In genomic region chr11:65912840-65913239, GRCh38 we compare ENCODE assay signal across 14 cellular contexts. TPM values are rescaled to one million over a fixed set of nuclear protein-coding genes. Genes with fewer than 3 reads are reported as not detected.
DNase-seq lines count a peak whose midpoint lies in the region; ATAC-seq and TF ChIP-seq lines count a peak whose summit lies in the region.
"Had no signal": no experiment of that assay in that cellular context is flagged by ENCODE, and none has a peak within 500 bp of the region (broad histone marks: within the 10 kb centered on the region; RNA-seq: fewer than 3 reads in every experiment).

No MANE protein-coding gene starts in this region.

- H3K36me3 ChIP-seq in brain microvascular endothelial cell (replicated peaks) (no peaks in the 10 kb centered on the region), left lung (peaks cover 0 to 6% of the 10 kb centered on the region in 2 donors)
- H3K36me3 ChIP-seq: neural progenitor cell had no signal

- peak; percentile 11 for ATAC-seq in left lung
- no peak for ATAC-seq in GM19035 (IDR thresholded peaks at IDR 0.05; ENCODE audit: unreplicated experiment)
- ATAC-seq in HG03159 (IDR thresholded peaks at IDR 0.05; ENCODE audit: unreplicated experiment): no peak

- intact Hi-C loops in left lung (cut with DNase I): no loop called here

- H3K9me3 ChIP-seq in AG04450 (ENCODE audit: control insufficient read depth, insufficient read depth, low read length) (peaks cover 4% of the 10 kb centered on the region; the same call in 1 of the 2 replicates), left lung (no peaks in the 10 kb centered on the region)
- H3K9me3 ChIP-seq: esophagus muscularis mucosa had no signal

- peaks cover 40 to 56% of the 10 kb centered on the region in 2 donors for H3K4me1 ChIP-seq in left lung

- H3K27me3 ChIP-seq in AG04450 (ENCODE audit: control insufficient read depth, insufficient read depth, low read length): no peaks in the 10 kb centered on the region
- H3K27me3 ChIP-seq in brain microvascular endothelial cell (replicated peaks): no peaks in the 10 kb centered on the region
- peaks cover 0 to 9% of the 10 kb centered on the region in 2 donors for H3K27me3 ChIP-seq in left lung
- H3K27me3 ChIP-seq: esophagus muscularis mucosa had no signal

- DNase-seq in AG04450 (ENCODE audit: low read depth, low spot score) (no peak), HT1080 (ENCODE audit: low read depth) (peak; percentile 81), brain microvascular endothelial cell (peak; percentile 59), left lung (no peak), T-helper 9 cell (no peak)
- DNase-seq in activated CD4-positive, alpha-beta T cell treated with anti-CD3 and anti-CD28 coated beads, Interleukin-2, amount 50 U/mL, for 1 hour: no peak
- DNase-seq: activated CD8-positive, alpha-beta memory T cell treated with anti-CD3 and anti-CD28 coated beads for 24 hours; CD4-positive, CD25-positive, alpha-beta regulatory T cell; stimulated activated naive CD4-positive, alpha-beta T cell treated with Interleukin-2 at 50 U/mL for 16 hours; T-helper 1 cell had no signal

- CTCF ChIA-PET in AG04450 (lab: Charles Lee): interaction anchor here (0.6 to 2.4 kb wide), 4 partner anchors 11 to 53 kb away, joined by 3 to 10 read pairs (median 4); partner anchors contain the start of genes FIBP and MUS81

- in situ Hi-C loops in brain microvascular endothelial cell (cut with HindIII; ENCODE audit: low pct_ligation_motif_present, low sequenced_read_pairs): no loop called here

- H3K4me3 ChIP-seq in AG04450 (ENCODE audit: low read depth, low read length): no peak overlapping the region
- no peak overlapping the region for H3K4me3 ChIP-seq in brain microvascular endothelial cell (ENCODE audit: low read depth, low read length)
- H3K4me3 ChIP-seq in left lung: no peak overlapping the region
- H3K4me3 ChIP-seq: esophagus muscularis mucosa, neural progenitor cell had no signal

- no peak for TF ChIP-seq CTCF in AG04450 (IDR thresholded peaks at IDR 0.05; ENCODE audit: low read depth, low read length)
- TF ChIP-seq CTCF in brain microvascular endothelial cell (IDR thresholded peaks at IDR 0.05; ENCODE audit: low read depth, low read length, missing control alignments): no peak
- no peak for TF ChIP-seq CTCF in left lung (IDR thresholded peaks at IDR 0.05)

- POLR2A ChIA-PET in AG04450 (lab: Yijun Ruan, JAX): interaction anchor here (1.1 to 5.8 kb wide), 4 partner anchors 11 to 55 kb away, joined by 3 to 98 read pairs (median 8); partner anchors contain the start of genes CCDC85B, CFL1, FIBP and FOSL1

- peak overlapping the region; percentile 91 for H3K27ac ChIP-seq in AG04450 (ENCODE audit: low read depth, low read length)
- peak overlapping the region; percentile 57 for H3K27ac ChIP-seq in brain microvascular endothelial cell
- H3K27ac ChIP-seq in left lung: no peak overlapping the region
- H3K27ac ChIP-seq: neural progenitor cell had no signal

RNA-seq across cellular contexts. Expression of gene C11orf68, which starts 6.0 kb away (rescaled TPM):
- polyA plus RNA-seq in AG04450 (2011; rRNA removed): 32.9 and 52.2 TPM in 2 replicates
- 34.1 and 50.1 TPM in 2 replicates for polyA minus RNA-seq in AG04450 (2011; rRNA and poly(A)+ RNA removed)
- 44.0 and 64.7 TPM in 2 replicates for total RNA-seq in HT1080 (2014; rRNA removed; shearing (Covaris generic))
- polyA plus RNA-seq in HT1080 (2015; cell fraction: cytosol; rRNA removed): 81.2 and 103 TPM in 2 replicates
- polyA plus RNA-seq in HT1080 (2015; cell fraction: nucleus; rRNA removed): 52.2 and 66.5 TPM in 2 replicates
- 10 to 100 TPM; 29.6 to 35.0 TPM for total RNA-seq in left lung

RNA-seq across cellular contexts. Expression of gene DRAP1, which starts 6.4 kb away (rescaled TPM):
- polyA plus RNA-seq in AG04450 (2011; rRNA removed): 96.9 and 130 TPM in 2 replicates
- 34.5 and 39.0 TPM in 2 replicates for polyA minus RNA-seq in AG04450 (2011; rRNA and poly(A)+ RNA removed)
- 355 and 356 TPM in 2 replicates for total RNA-seq in HT1080 (2014; rRNA removed; shearing (Covaris generic))
- 241 and 261 TPM in 2 replicates for polyA plus RNA-seq in HT1080 (2015; cell fraction: cytosol; rRNA removed)
- polyA plus RNA-seq in HT1080 (2015; cell fraction: nucleus; rRNA removed): 209 and 260 TPM in 2 replicates
- total RNA-seq in left lung: 10 to 100 TPM; 61.0 to 64.5 TPM

RNA-seq across cellular contexts. Expression of gene FOSL1, which starts 12.7 kb away (rescaled TPM):
- polyA plus RNA-seq in AG04450 (2011; rRNA removed): 7.9 and 16.1 TPM in 2 replicates
- 12.5 and 17.6 TPM in 2 replicates for polyA minus RNA-seq in AG04450 (2011; rRNA and poly(A)+ RNA removed)
- 236 and 374 TPM in 2 replicates for total RNA-seq in HT1080 (2014; rRNA removed; shearing (Covaris generic))
- 579 and 580 TPM in 2 replicates for polyA plus RNA-seq in HT1080 (2015; cell fraction: cytosol; rRNA removed)
- 258 and 269 TPM in 2 replicates for polyA plus RNA-seq in HT1080 (2015; cell fraction: nucleus; rRNA removed)
- 10 to 100 TPM in 1 of 2 donors, 1 to 10 TPM in 1; 3.4 to 16.3 TPM for total RNA-seq in left lung
- polyA plus RNA-seq: CD4-positive, CD25-positive, alpha-beta regulatory T cell had no signal

RNA-seq across cellular contexts. Expression of gene CCDC85B, which starts 22.4 kb away (rescaled TPM):
- 13.1 and 20.2 TPM in 2 replicates for polyA plus RNA-seq in AG04450 (2011; rRNA removed)
- polyA minus RNA-seq in AG04450 (2011; rRNA and poly(A)+ RNA removed): 2.3 and 2.8 TPM in 2 replicates
- 135 and 146 TPM in 2 replicates for total RNA-seq in HT1080 (2014; rRNA removed; shearing (Covaris generic))
- 153 and 193 TPM in 2 replicates for polyA plus RNA-seq in HT1080 (2015; cell fraction: cytosol; rRNA removed)
- 65.8 and 67.2 TPM in 2 replicates for polyA plus RNA-seq in HT1080 (2015; cell fraction: nucleus; rRNA removed)
- 10 to 100 TPM; 23.3 to 32.0 TPM for total RNA-seq in left lung

RNA-seq across cellular contexts. Expression of gene FIBP, which starts 24.6 kb away (rescaled TPM):
- 126 and 160 TPM in 2 replicates for polyA plus RNA-seq in AG04450 (2011; rRNA removed)
- polyA minus RNA-seq in AG04450 (2011; rRNA and poly(A)+ RNA removed): 116 and 143 TPM in 2 replicates
- total RNA-seq in HT1080 (2014; rRNA removed; shearing (Covaris generic)): 187 and 232 TPM in 2 replicates
- 137 and 138 TPM in 2 replicates for polyA plus RNA-seq in HT1080 (2015; cell fraction: cytosol; rRNA removed)
- polyA plus RNA-seq in HT1080 (2015; cell fraction: nucleus; rRNA removed): 85.4 and 98.4 TPM in 2 replicates
- 10 to 100 TPM; 56.5 to 69.6 TPM for total RNA-seq in left lung

Comparison
In these comparisons a context has a peak if more than half of its experiments do, and no peak if none do; other contexts are left out.
1. DNase-seq: peak in HT1080 (single experiment) and brain microvascular endothelial cell (single experiment); none in AG04450 (single experiment), left lung (0 of 2), activated CD4-positive, alpha-beta T cell treated with anti-CD3 and anti-CD28 coated beads, Interleukin-2, amount 50 U/mL, for 1 hour (single experiment) and T-helper 9 cell (single experiment).
2. H3K27ac ChIP-seq: peak in AG04450 (single experiment) and brain microvascular endothelial cell (single experiment); none in left lung (0 of 2).
3. RNA of gene FOSL1, which starts 12.7 kb away (total RNA-seq): 236 to 374 TPM in HT1080; 3.4 to 16.3 TPM in left lung; every median in the first group is over 10 times any median in the second.